In the genomic region with DNA sequence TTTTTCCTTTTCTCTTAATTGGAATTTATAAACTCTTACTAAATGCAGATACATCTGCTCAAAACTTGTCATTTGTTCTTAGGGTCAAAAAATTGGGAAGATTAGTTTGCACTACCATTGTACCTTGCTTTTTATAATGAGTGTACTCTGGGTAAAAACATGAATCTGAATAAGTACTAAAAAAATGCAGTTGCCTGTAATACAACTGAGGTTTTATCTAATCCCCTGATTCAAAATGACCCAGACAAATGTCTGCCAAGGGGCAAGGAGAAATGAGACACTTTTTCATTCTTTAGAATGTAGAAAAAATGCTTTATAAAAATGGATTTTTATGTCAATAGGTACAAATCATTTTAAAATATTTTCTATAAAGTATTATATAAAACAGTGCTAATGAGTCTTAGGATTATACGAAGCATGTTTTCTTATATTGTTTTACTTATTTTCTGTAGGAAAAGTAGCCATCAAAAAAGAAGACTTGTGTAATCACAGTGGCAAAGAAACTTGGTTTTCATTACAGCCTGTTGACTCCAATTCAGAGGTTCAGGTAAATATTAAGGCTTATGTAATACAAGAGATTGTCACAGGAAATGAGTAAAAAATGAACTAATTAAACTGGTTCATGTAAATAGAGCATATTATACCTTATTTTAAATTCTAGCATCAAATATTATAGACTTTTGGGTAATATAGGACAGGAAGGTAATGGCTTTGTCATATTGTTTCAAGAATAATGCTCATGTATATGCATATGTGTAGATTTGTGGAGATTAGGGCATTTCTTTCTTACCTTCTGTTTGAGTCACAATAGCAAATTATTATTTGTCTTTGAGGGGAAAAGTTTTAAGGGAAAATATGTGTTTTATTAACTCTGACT, we compare ENCODE assay signal across 11 cellular contexts. TPM values are rescaled to one million over a fixed set of nuclear protein-coding genes. Genes with fewer than 3 reads are reported as not detected.
A peak's percentile ranks its signal among the peaks of the same experiment; 100 is the strongest.
DNase-seq lines count a peak whose midpoint lies in the region; ATAC-seq and TF ChIP-seq lines count a peak whose summit lies in the region.
"Had no signal": no experiment of that assay in that cellular context is flagged by ENCODE, and none has a peak within 500 bp of the region (broad histone marks: within the 10 kb centered on the region; RNA-seq: fewer than 3 reads in every experiment).

No MANE protein-coding gene starts in this region.

- no peak overlapping the region for H3K18ac ChIP-seq in IMR-90 (ENCODE audit: low read depth, low read length)

- H3K36me3 ChIP-seq in ACC112 (ENCODE audit: insufficient read depth, low read length): peaks cover 11% of the 10 kb centered on the region; the same call in 1 of the 2 replicates
- no peaks in the 10 kb centered on the region for H3K36me3 ChIP-seq in IMR-90 (ENCODE audit: control insufficient read depth, insufficient read depth, low read length)

- H3K9me3 Mint-ChIP-seq in nephron: no peaks in the 10 kb centered on the region

- no peak overlapping the region for H2AK5ac ChIP-seq in IMR-90 (ENCODE audit: low read depth, low read length)

- BruUV-seq in IMR-90 (replicated peaks; lab: Mats Ljungman, UMichigan): no TSS peak

- peak overlapping the region; percentile 58; the same call in 1 of the 2 replicates for H3K4me2 ChIP-seq in IMR-90 (ENCODE audit: low read depth, low read length)

- H4K8ac ChIP-seq in IMR-90 (ENCODE audit: low read depth in 2 of 2, low read length in 2 of 2): no peak overlapping the region; a peak in 1 of 4 replicates

- CTCF ChIA-PET in IMR-90 (lab: Yijun Ruan, JAX): no interaction called here

- H4K91ac ChIP-seq in IMR-90 (ENCODE audit: insufficient read depth, low read depth, low read length): no peak overlapping the region

- H3K4me3 Mint-ChIP-seq in nephron: no peak overlapping the region

- ATAC-seq in IMR-90 (ENCODE audit: low read depth): 0 out of 2 replicates have a peak, but pooled peaks have one; percentile 18

- WGBS in IMR-90 (ENCODE audit: extremely low coverage in 2 of 2, insufficient read length in 1 of 2), 2 experiments: no CpG with 5 or more reads among the region's 1 CpG

- H3K4me3 ChIP-seq in ACC112 (ENCODE audit: low read depth, low read length): peak overlapping the region; percentile 53
- no peak overlapping the region for H3K4me3 ChIP-seq in IMR-90 (ENCODE audit: insufficient read depth, low read depth, low read length)
- H3K4me3 ChIP-seq: lung had no signal

- DNase-seq in IMR-90 (no peak), SHP77 treated with DMSO at 0.1 percent for 48 hours (lab: John Stamatoyannopoulos, UW) (no peak), NCI-H2171 treated with DMSO at 0.1 percent for 48 hours (lab: John Stamatoyannopoulos, UW) (no peak)
- DNase-seq in central memory CD4-positive, alpha-beta T cell: peak; percentile 9
- DNase-seq in stimulated activated CD4-positive, alpha-beta T cell treated with anti-CD3 and anti-CD28 coated beads, Interleukin-2, amount 100 ng/mL, for 24 hours: no peak
- no peak for DNase-seq in activated effector memory CD4-positive, alpha-beta T cell treated with anti-CD3 and anti-CD28 coated beads, Interleukin-2, amount 50 U/mL, for 16 hours
- DNase-seq: activated effector memory CD4-positive, alpha-beta T cell treated with Interleukin-2 at 50 U/mL for 16 hours; NCI-H526 treated with DMSO at 0.1 percent for 48 hours had no signal

- H3K4me1 ChIP-seq in ACC112 (ENCODE audit: control insufficient read depth, insufficient read depth, low read length, unreplicated experiment): peaks cover 27% of the 10 kb centered on the region
- peaks cover 1% of the 10 kb centered on the region; the same call in 1 of the 2 replicates for H3K4me1 ChIP-seq in IMR-90 (ENCODE audit: control insufficient read depth, insufficient read depth, low read length)

- H2BK120ac ChIP-seq in IMR-90 (ENCODE audit: low read depth, low read length): no peak overlapping the region

- TF ChIP-seq POLR2A in IMR-90 (IDR thresholded peaks at IDR 0.05; ENCODE audit: low read depth, low read length): no peak

- no peak overlapping the region for H3K4ac ChIP-seq in IMR-90 (ENCODE audit: low read depth, low read length)

- intact Hi-C loops in IMR-90 (cut with micrococcal nuclease): loop anchor here (5.0 kb wide), 1 partner anchor 42 kb away; the partner anchor contains the start of gene RASA2

- H3K14ac ChIP-seq in IMR-90 (replicated peaks; ENCODE audit: low read depth, low read length): no peak overlapping the region; the same call in 1 of the 2 replicates

- no peak for TF ChIP-seq RAD21 in IMR-90 (IDR thresholded peaks at IDR 0.05; ENCODE audit: low read length)

- H2BK5ac ChIP-seq in IMR-90 (ENCODE audit: low read depth, low read length, poor library complexity, severe bottlenecking): peak overlapping the region; percentile 77

- no peak overlapping the region for H2BK15ac ChIP-seq in IMR-90 (ENCODE audit: low read depth, low read length)

- peaks cover 3% of the 10 kb centered on the region for H3K36me3 Mint-ChIP-seq in nephron (ENCODE audit: low read depth)

- H3K27ac ChIP-seq in ACC112 (ENCODE audit: low read depth, low read length) (peak overlapping the region; percentile 79), IMR-90 (ENCODE audit: insufficient read depth, low read length) (peak overlapping the region; percentile 59; the same call in 1 of the 2 replicates)

- no peak overlapping the region for H2BK20ac ChIP-seq in IMR-90 (ENCODE audit: low read depth, low read length)

- dilution Hi-C loops in IMR-90 (cut with HindIII; ENCODE audit: low sequenced_read_pairs, unreplicated experiment): no loop called here

- H3K4me1 Mint-ChIP-seq in nephron: peaks cover 14% of the 10 kb centered on the region

- H3K79me2 ChIP-seq in ACC112 (ENCODE audit: control insufficient read depth, insufficient read depth, low read length, unreplicated experiment): peaks cover 3% of the 10 kb centered on the region

- H3K9me1 ChIP-seq in IMR-90 (ENCODE audit: insufficient read depth, low read length): no peaks in the 10 kb centered on the region

- no peak overlapping the region for H3K56ac ChIP-seq in IMR-90 (ENCODE audit: extremely low read depth, insufficient read depth, low read length)

- no peaks in the 10 kb centered on the region for H3K27me3 Mint-ChIP-seq in nephron (ENCODE audit: low read depth)

- in situ Hi-C loops in IMR-90 (cut with MboI; ENCODE audit: low sequenced_read_pairs): no loop called here

- H3K9ac ChIP-seq in IMR-90 (ENCODE audit: low read depth, low read length): no peak overlapping the region

- no peaks in the 10 kb centered on the region for H3K27me3 ChIP-seq in ACC112 (ENCODE audit: insufficient read depth, low read length)
- no peaks in the 10 kb centered on the region for H3K27me3 ChIP-seq in IMR-90 (ENCODE audit: control insufficient read depth, insufficient read depth, low read length)

- peaks cover 18 to 25% of the 10 kb centered on the region in 2 experiments for H3K79me1 ChIP-seq in IMR-90 (ENCODE audit: low read depth in 1 of 2, low read length in 2 of 2)

- no peaks in the 10 kb centered on the region for H3K9me3 ChIP-seq in IMR-90 (ENCODE audit: control insufficient read depth, insufficient read depth, low read length)

- no peaks in the 10 kb centered on the region for H4K20me1 ChIP-seq in IMR-90 (ENCODE audit: insufficient read depth, low read length)

- no peak for TF ChIP-seq CTCF in IMR-90 (conservative IDR thresholded peaks at IDR 0.05; ENCODE audit: low read depth, low read length)
- no peak for TF ChIP-seq CTCF in nephron (IDR thresholded peaks at IDR 0.05; ENCODE audit: unreplicated experiment in 3 of 3)

- H3K23ac ChIP-seq in IMR-90 (ENCODE audit: low read depth, low read length): no peak overlapping the region

- H4K5ac ChIP-seq in IMR-90 (ENCODE audit: low read depth, low read length): peak overlapping the region; percentile 88; the same call in 1 of the 2 replicates

- peak overlapping the region; percentile 74 to 85 (median 75) for H3K27ac Mint-ChIP-seq in nephron

- no peak overlapping the region for H2AK9ac ChIP-seq in IMR-90 (replicated peaks; ENCODE audit: low read depth, low read length, poor library complexity)

- H2AFZ ChIP-seq in ACC112 (ENCODE audit: low read length, unreplicated experiment) (no peak overlapping the region), IMR-90 (replicated peaks; ENCODE audit: low read length, poor library complexity) (no peak overlapping the region)

- POLR2A ChIA-PET in IMR-90 (lab: Charles Lee; ENCODE audit: unreplicated experiment): no interaction called here

TF ChIP-seq in IMR-90, 13 proteins besides CTCF, POLR2A, EP300 and RAD21:
- TF ChIP-seq MAZ (IDR thresholded peaks at IDR 0.05; ENCODE audit: borderline replicate concordance, low read depth, low read length) (no peak), RFX5 (IDR thresholded peaks at IDR 0.05; ENCODE audit: low read depth, low read length) (no peak), ELK1 (IDR thresholded peaks at IDR 0.05; ENCODE audit: borderline replicate concordance, low read depth, low read length) (no peak), FOS (IDR thresholded peaks at IDR 0.05; ENCODE audit: low read depth, low read length) (no peak), MXI1 (IDR thresholded peaks at IDR 0.05; ENCODE audit: borderline replicate concordance, low read depth, low read length) (no peak), NFE2L2 (IDR thresholded peaks at IDR 0.05; ENCODE audit: low read depth, low read length) (no peak), MAFK (IDR thresholded peaks at IDR 0.05; ENCODE audit: low read depth, low read length) (no peak), RCOR1 (IDR thresholded peaks at IDR 0.05; ENCODE audit: insufficient replicate concordance, low read length) (no peak), CEBPB (IDR thresholded peaks at IDR 0.05; ENCODE audit: low read depth, low read length) (no peak)

RNA-seq across cellular contexts. Expression of gene RASA2, which starts 42.7 kb away (rescaled TPM):
- 14.0 and 22.5 TPM in 2 replicates for total RNA-seq in IMR-90 (2012; rRNA removed)
- polyA plus RNA-seq in IMR-90 (2012; rRNA removed): 4.4 and 6.1 TPM in 2 replicates
- 0.53 and 0.65 TPM in 2 replicates for polyA plus RNA-seq in IMR-90 (2012; cell fraction: cytosol; rRNA removed)
- polyA plus RNA-seq in IMR-90 (2012; cell fraction: nucleus; rRNA removed; ENCODE audit: low replicate concordance): 2.9 and 24.7 TPM in 2 replicates
